2 cellular contexts compared by ENCODE assay signal in the genomic region with DNA sequence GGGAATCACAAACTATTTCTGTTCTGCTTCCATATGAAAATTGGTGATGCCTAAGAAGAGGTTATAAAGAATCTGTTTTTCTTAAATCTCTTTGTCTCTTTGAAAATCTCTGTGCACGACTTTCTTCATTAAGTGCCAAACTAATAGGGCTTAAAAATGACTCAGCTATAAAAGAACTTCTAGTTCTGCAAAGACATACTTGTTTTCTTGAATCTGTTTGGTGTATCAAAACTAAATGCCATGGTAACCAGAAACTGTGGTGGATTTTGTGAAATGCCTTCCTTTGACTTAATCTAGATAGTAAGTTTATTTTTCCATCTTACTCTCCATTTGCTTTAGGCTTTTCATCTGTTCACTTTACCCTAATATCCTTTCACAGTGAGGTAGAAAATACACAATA.
A peak's percentile ranks its signal among the peaks of the same experiment; 100 is the strongest.
TF ChIP-seq lines count a peak whose summit lies in the region.

No MANE protein-coding gene starts in this region.

TF ChIP-seq in IMR-90, 13 proteins besides CTCF, POLR2A, EP300 and RAD21:
- no peak for TF ChIP-seq BHLHE40 (IDR thresholded peaks at IDR 0.05; ENCODE audit: low read depth, low read length)
- peak; percentile 66 for TF ChIP-seq NFE2L2 (IDR thresholded peaks at IDR 0.05; ENCODE audit: low read depth, low read length)

TF ChIP-seq in H1, 55 proteins besides CTCF, POLR2A, EP300 and RAD21:
- no peak for TF ChIP-seq PHF8 (conservative IDR thresholded peaks at IDR 0.05; ENCODE audit: low read depth, low read length)
- no peak for TF ChIP-seq CHD1 (IDR thresholded peaks at IDR 0.05; ENCODE audit: low read depth, low read length)
- TF ChIP-seq HDAC6 (IDR thresholded peaks at IDR 0.05; ENCODE audit: low read depth, low read length): no peak
- no peak for TF ChIP-seq BCL11A (IDR thresholded peaks at IDR 0.05; ENCODE audit: low read depth in 2 of 2, low read length in 2 of 2)
- no peak for TF ChIP-seq ASH2L (IDR thresholded peaks at IDR 0.05; ENCODE audit: low read length)
- no peak for TF ChIP-seq BRCA1 (IDR thresholded peaks at IDR 0.05; ENCODE audit: low read depth, low read length)
- no peak for TF ChIP-seq SP2 (IDR thresholded peaks at IDR 0.05; ENCODE audit: low read length)
- no peak for TF ChIP-seq KDM5A (IDR thresholded peaks at IDR 0.05; ENCODE audit: low read length)
- TF ChIP-seq TEAD4 (IDR thresholded peaks at IDR 0.05; ENCODE audit: low read depth, low read length): no peak
- TF ChIP-seq TAF1 (IDR thresholded peaks at IDR 0.05; ENCODE audit: low read depth, low read length): no peak
- TF ChIP-seq YY1 (IDR thresholded peaks at IDR 0.05; ENCODE audit: low read depth, low read length): no peak
- no peak for TF ChIP-seq JUN (IDR thresholded peaks at IDR 0.05; ENCODE audit: low read depth, low read length)
- no peak for TF ChIP-seq EZH2 (IDR thresholded peaks at IDR 0.05; ENCODE audit: low read depth, low read length, severe bottlenecking)
- no peak for TF ChIP-seq SUZ12 (IDR thresholded peaks at IDR 0.05; ENCODE audit: low read length)
TF ChIP-seq in H1: peak in this region for 0.
